Comparison of ENCODE assay signal across 8 cellular contexts in the genomic region with DNA sequence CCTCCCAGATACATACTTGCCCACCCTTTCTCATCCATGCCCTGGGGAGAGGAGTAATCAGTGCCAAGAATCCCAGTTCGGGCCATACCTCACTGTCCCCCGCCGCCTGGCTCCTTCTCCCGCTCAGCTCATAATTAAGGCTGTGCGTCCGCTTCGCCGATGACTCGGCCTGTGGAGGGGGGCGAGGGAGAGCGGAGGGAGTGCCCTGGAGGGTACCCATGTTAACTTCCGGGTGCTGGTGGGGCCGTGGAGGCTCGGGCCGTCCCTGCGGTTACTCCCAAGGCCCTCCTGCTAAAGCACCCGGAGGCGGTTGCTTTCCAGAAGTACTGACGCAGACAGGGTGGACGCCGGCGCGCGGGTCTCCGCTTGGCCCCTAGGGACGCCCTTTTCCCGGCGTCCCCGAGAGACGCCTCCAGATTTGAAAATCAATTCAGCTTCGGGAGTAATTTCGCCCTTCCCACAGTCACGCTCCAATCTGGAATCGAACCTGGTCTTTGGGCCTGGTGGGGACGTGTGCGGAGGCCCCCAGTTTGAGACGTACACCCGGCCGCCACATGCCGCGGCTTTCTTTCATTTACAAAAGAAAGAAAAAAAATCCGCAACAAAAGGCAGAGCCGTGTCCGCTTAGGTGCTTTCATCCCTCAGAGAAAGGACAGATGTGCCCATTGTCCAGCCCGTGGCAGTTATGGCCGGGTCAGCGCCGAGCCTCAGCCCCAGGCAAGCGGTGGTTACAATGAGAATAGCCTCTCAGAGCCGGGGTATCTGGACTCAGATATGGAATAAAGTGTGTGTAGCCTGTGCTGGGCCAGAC. TPM values are rescaled to one million over a fixed set of nuclear protein-coding genes. Genes with fewer than 3 reads are reported as not detected.
A peak's percentile ranks its signal among the peaks of the same experiment; 100 is the strongest.
DNase-seq lines count a peak whose midpoint lies in the region; ATAC-seq and TF ChIP-seq lines count a peak whose summit lies in the region.

No MANE protein-coding gene starts in this region.

- no peak for TF ChIP-seq CTCF in MCF 10A (IDR thresholded peaks at IDR 0.05; ENCODE audit: unreplicated experiment)
- TF ChIP-seq CTCF in lower lobe of right lung (IDR thresholded peaks at IDR 0.05) = no peak
- TF ChIP-seq CTCF in vagina (IDR thresholded peaks at IDR 0.05) = no peak

- peaks cover 76% of the 10 kb centered on the region for H3K27me3 Mint-ChIP-seq in MCF 10A (ENCODE audit: insufficient read depth, unreplicated experiment)

- no peaks in the 10 kb centered on the region for H3K9me3 ChIP-seq in lower lobe of right lung
- no peaks in the 10 kb centered on the region for H3K9me3 ChIP-seq in vagina

- H3K9me3 Mint-ChIP-seq in MCF 10A (ENCODE audit: unreplicated experiment) = no peaks in the 10 kb centered on the region

- peak overlapping the region; percentile 50 for H3K4me3 ChIP-seq in lower lobe of right lung
- H3K4me3 ChIP-seq in vagina = peak overlapping the region; percentile 46 to 49

- POLR2A ChIA-PET in MCF 10A (lab: Yijun Ruan, JAX) = no interaction called here

- peaks cover 7% of the 10 kb centered on the region for H3K36me3 Mint-ChIP-seq in MCF 10A (ENCODE audit: insufficient read depth, unreplicated experiment)

- peak; percentile 12 for ATAC-seq in Right ventricle myocardium inferior
- ATAC-seq in lower lobe of right lung = peak; percentile 31 to 48
- no peak for ATAC-seq in HG03439 (IDR thresholded peaks at IDR 0.05; ENCODE audit: unreplicated experiment)
- no peak for ATAC-seq in HG03457 (IDR thresholded peaks at IDR 0.05; ENCODE audit: unreplicated experiment)
- no peak for ATAC-seq in HG02840 (IDR thresholded peaks at IDR 0.05; ENCODE audit: low FRiP score, unreplicated experiment)

- peaks cover 18% of the 10 kb centered on the region for H3K4me1 ChIP-seq in lower lobe of right lung
- H3K4me1 ChIP-seq in vagina = peaks cover 28% of the 10 kb centered on the region

- H3K27ac Mint-ChIP-seq in MCF 10A (ENCODE audit: low read depth, unreplicated experiment) = no peak overlapping the region

- no peaks in the 10 kb centered on the region for H3K36me3 ChIP-seq in lower lobe of right lung
- no peaks in the 10 kb centered on the region for H3K36me3 ChIP-seq in vagina

- CTCF ChIA-PET in MCF 10A (lab: Yijun Ruan, JAX) = interaction anchor here (1.3 to 2.2 kb wide), 3 partner anchors 8 to 11 kb away, joined by 3 to 11 read pairs (median 3); no protein-coding TSS in a partner anchor

- no peak for TF ChIP-seq POLR2A in vagina (IDR thresholded peaks at IDR 0.05)

- peak overlapping the region; percentile 71 for H3K4me3 Mint-ChIP-seq in MCF 10A (ENCODE audit: unreplicated experiment)

- no TSS peak for BruUV-seq in MCF 10A (replicated peaks; lab: Mats Ljungman, UMichigan)

- H3K27ac ChIP-seq in lower lobe of right lung = no peak overlapping the region
- H3K27ac ChIP-seq in vagina = no peak overlapping the region

- DNase-seq in Right ventricle myocardium inferior (ENCODE audit: missing footprints) = no peak
- DNase-seq in cardiac septum (ENCODE audit: low spot score) = no peak
- DNase-seq in MCF 10A (ENCODE audit: unreplicated experiment) = no peak
- DNase-seq in lower lobe of right lung = peak; percentile 44
- no peak for DNase-seq in vagina (ENCODE audit: extremely low spot score in 2 of 2)

- intact Hi-C loops in Right ventricle myocardium inferior (cut with DNase I) = no loop called here
- intact Hi-C loops in cardiac septum (cut with DNase I) = no loop called here
- intact Hi-C loops in MCF 10A (cut with micrococcal nuclease) = no loop called here
- intact Hi-C loops in lower lobe of right lung (cut with DNase I) = no loop called here
- intact Hi-C loops in vagina (cut with DNase I) = no loop called here

- peaks cover 92% of the 10 kb centered on the region for H3K27me3 ChIP-seq in lower lobe of right lung (ENCODE audit: low read depth)
- H3K27me3 ChIP-seq in vagina = peaks cover 25% of the 10 kb centered on the region

- no peaks in the 10 kb centered on the region for H3K4me1 Mint-ChIP-seq in MCF 10A (ENCODE audit: insufficient read depth, unreplicated experiment)

RNA-seq across cellular contexts. Expression of gene ONECUT1, which starts 1.0 kb away (rescaled TPM):
- total RNA-seq in Right ventricle myocardium inferior = not detected
- total RNA-seq in cardiac septum = not detected
- not detected in 2 replicates for total RNA-seq in MCF 10A (2022)
- total RNA-seq in lower lobe of right lung = not detected
- not detected for total RNA-seq in vagina

Comparison
In these comparisons a context has a peak if more than half of its experiments do, and no peak if none do; other contexts are left out.
1. ATAC-seq: peak in Right ventricle myocardium inferior (single experiment) and lower lobe of right lung (2 of 2); none in HG03439 (single experiment), HG03457 (single experiment) and HG02840 (single experiment).